8 cellular contexts compared by ENCODE assay signal in genomic region chr7:151756076-151756731, GRCh38.
DNase-seq lines count a peak whose midpoint lies in the region; ATAC-seq, FAIRE-seq and TF ChIP-seq lines count a peak whose summit lies in the region.

No MANE protein-coding gene starts in this region.

- TF ChIP-seq CTCF in PC-3 (conservative IDR thresholded peaks at IDR 0.05; ENCODE audit: low read depth, low read length) (no peak), lower lobe of right lung (IDR thresholded peaks at IDR 0.05) (no peak), tibial nerve (IDR thresholded peaks at IDR 0.05) (no peak)

- no peaks in the 10 kb centered on the region for H3K27me3 ChIP-seq in CD4-positive, alpha-beta memory T cell (ENCODE audit: insufficient read depth, low read length)
- H3K27me3 ChIP-seq in PC-3 (ENCODE audit: low read length) (no peaks in the 10 kb centered on the region), lower lobe of right lung (ENCODE audit: low read depth) (no peaks in the 10 kb centered on the region), tibial nerve (no peaks in the 10 kb centered on the region)

- peak overlapping the region; percentile 60 to 83 (median 74) for H3K4me3 Mint-ChIP-seq in CD4-positive, alpha-beta memory T cell

- H3K9me3 ChIP-seq in CD4-positive, alpha-beta memory T cell (ENCODE audit: control insufficient read depth in 1 of 2, low read length in 2 of 2) = no peaks in the 10 kb centered on the region
- H3K9me3 ChIP-seq in PC-3 (ENCODE audit: low read length) (no peaks in the 10 kb centered on the region), lower lobe of right lung (no peaks in the 10 kb centered on the region), tibial nerve (no peaks in the 10 kb centered on the region)

- CTCF ChIA-PET in CD4-positive, alpha-beta memory T cell (lab: Charles Lee; ENCODE audit: partially characterized antibody) = interaction anchor here (0.7 to 6.2 kb wide), 5 partner anchors 10 to 308 kb away, joined by 3 to 45 read pairs (median 5); no protein-coding TSS in a partner anchor
- CTCF ChIA-PET in PC-3 (lab: Charles Lee) = no interaction called here

- peak overlapping the region; percentile 55 to 96 (median 92) for H3K27ac Mint-ChIP-seq in CD4-positive, alpha-beta memory T cell

- TF ChIP-seq POLR2A in tibial nerve (IDR thresholded peaks at IDR 0.05) (no peak), GM12892 (IDR thresholded peaks at IDR 0.05; ENCODE audit: low read depth, low read length) (no peak)

- no peaks in the 10 kb centered on the region for H3K79me2 ChIP-seq in PC-3 (ENCODE audit: low read length)

- peak overlapping the region; percentile 25; the same call in 1 of the 2 replicates for H2AFZ ChIP-seq in PC-3 (ENCODE audit: low read length)

- 88% methylated on average over 15 to 19 of the region's 19 CpGs for WGBS in tibial nerve, 2 donors

- H3K4me2 ChIP-seq in PC-3 (ENCODE audit: low read length) = no peak overlapping the region

- H3K9ac ChIP-seq in PC-3 (ENCODE audit: low read length) = no peak overlapping the region

- peak overlapping the region; percentile 34 for H3K27ac ChIP-seq in CD4-positive, alpha-beta memory T cell (ENCODE audit: low read depth, low read length)
- H3K27ac ChIP-seq in PC-3 (ENCODE audit: low read length) (no peak overlapping the region), lower lobe of right lung (peak overlapping the region; percentile 31), tibial nerve (peak overlapping the region in 3 of 4 donors; percentile 47 to 87 (median 50))

- H3K4me3 ChIP-seq in CD4-positive, alpha-beta memory T cell (ENCODE audit: low read length in 2 of 2) = peak overlapping the region in 1 of 2 donors; percentile 28
- H3K4me3 ChIP-seq in PC-3 (ENCODE audit: low read length) = no peak overlapping the region
- no peak overlapping the region for H3K4me3 ChIP-seq in lower lobe of right lung
- no peak overlapping the region for H3K4me3 ChIP-seq in tibial nerve

- peaks cover 3% of the 10 kb centered on the region for H3K36me3 ChIP-seq in CD4-positive, alpha-beta memory T cell (ENCODE audit: insufficient read depth, low read length)
- H3K36me3 ChIP-seq in PC-3 (ENCODE audit: low read depth, low read length) = no peaks in the 10 kb centered on the region
- no peaks in the 10 kb centered on the region for H3K36me3 ChIP-seq in lower lobe of right lung
- H3K36me3 ChIP-seq in tibial nerve = no peaks in the 10 kb centered on the region

- H3K4me1 ChIP-seq in CD4-positive, alpha-beta memory T cell (ENCODE audit: insufficient read depth, low read length) = peaks cover 19% of the 10 kb centered on the region
- H3K4me1 ChIP-seq in PC-3 (ENCODE audit: insufficient read depth, low read length) = peaks cover 26% of the 10 kb centered on the region
- peaks cover 28% of the 10 kb centered on the region for H3K4me1 ChIP-seq in lower lobe of right lung
- H3K4me1 ChIP-seq in tibial nerve = peaks cover 0 to 64% (median 36%) of the 10 kb centered on the region in 4 donors

- no TSS peak for BruUV-seq in PC-3 (replicated peaks; lab: Mats Ljungman, UMichigan)

- ATAC-seq in PC-3 (no peak), lower lobe of right lung (peak in 1 of 2 donors; percentile 15), HG02840 (IDR thresholded peaks at IDR 0.05; ENCODE audit: low FRiP score, unreplicated experiment) (no peak)

- H3K9me2 ChIP-seq in PC-3 (replicated peaks; ENCODE audit: low read length) = no peaks in the 10 kb centered on the region

- no peaks in the 10 kb centered on the region for H4K20me1 ChIP-seq in PC-3 (ENCODE audit: low read length)

- no peak for FAIRE-seq in GM12892 (lab: Jason Lieb, UNC)

- POLR2A ChIA-PET in CD4-positive, alpha-beta memory T cell (lab: Charles Lee; ENCODE audit: partially characterized antibody) = interaction anchor here (0.8 kb wide), 1 partner anchor 124 kb away, joined by 3 read pairs; no protein-coding TSS in a partner anchor
- POLR2A ChIA-PET in PC-3 (lab: Charles Lee; ENCODE audit: unreplicated experiment) = interaction anchor here (0.6 kb wide), 1 partner anchor 53 kb away, joined by 3 read pairs; no protein-coding TSS in a partner anchor

- no peaks in the 10 kb centered on the region for H3K9me3 Mint-ChIP-seq in CD4-positive, alpha-beta memory T cell

- intact Hi-C loops in CD4-positive, alpha-beta memory T cell (cut with micrococcal nuclease) = loop anchor here (1.0 to 5.0 kb wide), 5 partner anchors 13 to 439 kb away; partner anchors contain the start of gene RHEB
- intact Hi-C loops in PC-3 (cut with micrococcal nuclease) = loop anchor here (5.0 to 10.0 kb wide), 2 partner anchors 49 to 291 kb away; no protein-coding TSS in a partner anchor
- intact Hi-C loops in lower lobe of right lung (cut with DNase I) = no loop called here

- peak; percentile 43 to 75 (median 54) for DNase-seq in CD4-positive, alpha-beta memory T cell
- DNase-seq in PC-3 (peak; percentile 48), lower lobe of right lung (peak; percentile 51), tibial nerve (ENCODE audit: low spot score in 2 of 2) (no peak), GM12892 (ENCODE audit: insufficient read length) (no peak), SKM-1 (lab: John Stamatoyannopoulos, UW; ENCODE audit: unreplicated experiment) (no peak)
- DNase-seq in activated T-helper 9 cell treated with anti-CD3 and anti-CD28 coated beads, Interleukin-2, amount 50 U/mL, for 16 hours (ENCODE audit: low read depth) = peak; percentile 35

- no peaks in the 10 kb centered on the region for H3F3A ChIP-seq in PC-3 (ENCODE audit: low read length, unreplicated experiment)

- TF ChIP-seq EP300 in tibial nerve (IDR thresholded peaks at IDR 0.05) = no peak

- no peaks in the 10 kb centered on the region for H3K27me3 Mint-ChIP-seq in CD4-positive, alpha-beta memory T cell

- peaks cover 9 to 36% (median 25%) of the 10 kb centered on the region in 4 donors for H3K4me1 Mint-ChIP-seq in CD4-positive, alpha-beta memory T cell

- peaks cover 8 to 12% of the 10 kb centered on the region in 2 donors for H3K36me3 Mint-ChIP-seq in CD4-positive, alpha-beta memory T cell

Comparison
In these comparisons a context has a peak if more than half of its experiments do, and no peak if none do; other contexts are left out.
1. DNase-seq: peak in CD4-positive, alpha-beta memory T cell (5 of 5), PC-3 (single experiment), activated T-helper 9 cell treated with anti-CD3 and anti-CD28 coated beads, Interleukin-2, amount 50 U/mL, for 16 hours (single experiment) and lower lobe of right lung (single experiment); none in tibial nerve (0 of 2), GM12892 (single experiment) and SKM-1 (single experiment).